Comparison of ENCODE assay signal across 3 cellular contexts in the genomic region with DNA sequence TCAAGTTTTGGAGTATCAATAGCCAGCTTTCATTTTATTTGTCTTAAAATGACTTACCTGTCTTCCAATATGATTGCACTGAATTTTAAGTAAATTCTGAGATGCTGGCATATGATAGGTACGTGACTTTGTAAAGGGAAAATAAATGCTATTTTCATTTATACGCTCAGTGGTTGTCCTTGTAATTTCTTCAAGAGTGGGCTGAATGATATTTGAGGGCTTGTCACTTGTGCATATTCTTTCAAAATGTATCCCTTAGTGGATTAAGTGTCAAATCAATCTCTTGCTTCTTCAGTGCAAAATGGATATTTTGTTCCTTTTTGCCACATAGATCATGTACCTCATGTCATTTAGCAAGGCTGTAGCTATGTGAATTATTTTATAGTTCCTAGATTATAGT.
"Had no signal": no experiment of that assay in that cellular context is flagged by ENCODE, and none has a peak within 500 bp of the region (broad histone marks: within the 10 kb centered on the region; RNA-seq: fewer than 3 reads in every experiment).

No MANE protein-coding gene starts in this region.

- H3K4me3 ChIP-seq: GM12878 had no signal

- DNase-seq: GDM1, GF-D8 had no signal
